ENCODE assay signal across 8 cellular contexts in the genomic region with DNA sequence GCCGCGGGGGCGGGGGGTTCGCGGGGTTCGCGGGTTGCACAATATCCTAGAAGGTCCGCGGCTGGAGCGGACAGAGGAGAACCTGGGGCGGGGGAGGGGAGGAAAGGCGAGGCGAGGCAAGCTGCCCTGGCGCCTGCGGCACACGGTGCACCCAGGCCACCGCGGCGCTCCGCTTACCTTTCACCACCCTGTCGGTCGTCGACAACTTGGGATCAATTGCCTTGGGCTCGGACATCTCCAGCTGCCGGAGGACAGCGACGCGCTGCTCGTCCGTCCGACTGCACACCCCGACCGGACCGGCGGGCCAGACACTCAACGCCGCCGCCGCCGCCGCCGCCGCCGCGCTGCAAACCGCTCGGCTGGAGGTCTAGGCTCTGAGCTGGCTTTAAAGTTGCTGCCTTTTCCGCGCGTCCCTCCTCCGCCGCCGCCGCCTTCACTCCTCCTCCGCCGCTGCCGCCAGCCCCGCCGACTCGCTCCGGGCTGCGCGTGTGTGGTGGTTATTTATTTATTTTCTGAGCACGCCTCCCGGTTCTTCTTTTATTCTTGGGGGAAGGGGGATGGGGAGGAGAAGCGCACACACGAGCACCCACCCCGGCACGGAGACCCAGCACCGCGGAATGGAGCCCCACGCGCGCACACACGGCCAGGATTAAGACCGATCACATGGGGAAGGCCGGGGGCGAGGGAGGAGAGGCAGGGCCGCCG.
DNase-seq lines count a peak whose midpoint lies in the region; ATAC-seq lines count a peak whose summit lies in the region.

No MANE protein-coding gene starts in this region.

- peak; percentile 15 for ATAC-seq in HG02943 (IDR thresholded peaks at IDR 0.05; ENCODE audit: low read depth, unreplicated experiment)
- peak; percentile 27 for ATAC-seq in stimulated activated effector memory CD8-positive, alpha-beta T cell treated with anti-CD3 and anti-CD28 coated beads, Interleukin-12 subunit alpha, Interleukin-12 subunit beta, amount 100 ng/mL, for 72 hours

- no peaks in the 10 kb centered on the region for H3K9me3 ChIP-seq in mucosa of rectum (ENCODE audit: control insufficient read depth in 2 of 2, low read length in 2 of 2)

- H3K27me3 ChIP-seq in mucosa of rectum (ENCODE audit: control insufficient read depth in 2 of 2, insufficient read depth in 2 of 2, low read length in 2 of 2), result no peaks in the 10 kb centered on the region

- H3K9me3 Mint-ChIP-seq in stimulated activated effector memory CD8-positive, alpha-beta T cell treated with anti-CD3 and anti-CD28 coated beads, Interleukin-12 subunit alpha, Interleukin-12 subunit beta, amount 100 ng/mL, for 72 hours, result no peaks in the 10 kb centered on the region

- peaks cover 37% of the 10 kb centered on the region for H3K4me1 Mint-ChIP-seq in stimulated activated effector memory CD8-positive, alpha-beta T cell treated with anti-CD3 and anti-CD28 coated beads, Interleukin-12 subunit alpha, Interleukin-12 subunit beta, amount 100 ng/mL, for 72 hours

- peak overlapping the region; percentile 81 to 82 for H3K4me3 ChIP-seq in mucosa of rectum (ENCODE audit: low read length in 2 of 2)

- H3K4me1 ChIP-seq in mucosa of rectum (ENCODE audit: control insufficient read depth in 2 of 2, insufficient read depth in 2 of 2, low read length in 2 of 2), result peaks cover 7 to 22% of the 10 kb centered on the region in 2 donors

- peak overlapping the region; percentile 98 for H3K4me3 Mint-ChIP-seq in stimulated activated effector memory CD8-positive, alpha-beta T cell treated with anti-CD3 and anti-CD28 coated beads, Interleukin-12 subunit alpha, Interleukin-12 subunit beta, amount 100 ng/mL, for 72 hours

- H3K27ac ChIP-seq in epithelial cell of prostate (peak overlapping the region; percentile 96), mucosa of rectum (ENCODE audit: low read depth in 2 of 2, low read length in 2 of 2) (peak overlapping the region; percentile 89 to 100)

- peak overlapping the region; percentile 96 for H3K27ac Mint-ChIP-seq in stimulated activated effector memory CD8-positive, alpha-beta T cell treated with anti-CD3 and anti-CD28 coated beads, Interleukin-12 subunit alpha, Interleukin-12 subunit beta, amount 100 ng/mL, for 72 hours

- H3K36me3 ChIP-seq in mucosa of rectum (ENCODE audit: control insufficient read depth in 2 of 2, insufficient read depth in 2 of 2, low read length in 2 of 2), result no peaks in the 10 kb centered on the region

- H3K9ac ChIP-seq in mucosa of rectum (ENCODE audit: low read depth in 1 of 2, low read length in 2 of 2), result peak overlapping the region; percentile 66 to 91

- DNase-seq in activated CD8-positive, alpha-beta memory T cell treated with anti-CD3 and anti-CD28 coated beads for 4 hours (ENCODE audit: low read depth in 2 of 2), result peak; percentile 25 to 42
- no peak for DNase-seq in activated CD8-positive, alpha-beta memory T cell treated with anti-CD3 and anti-CD28 coated beads for 24 hours
- DNase-seq in NCI-H2227 treated with DMSO at 0.1 percent for 48 hours (lab: John Stamatoyannopoulos, UW) (peak; percentile 63), epithelial cell of prostate (ENCODE audit: low read depth, low spot score) (no peak)
- peak; percentile 79 for DNase-seq in activated CD8-positive, alpha-beta memory T cell treated with anti-CD3 and anti-CD28 coated beads, Interleukin-2, amount 50 U/mL, for 48 hours
- peak in 1 of 2 donors; percentile 32 for DNase-seq in stimulated activated effector memory CD8-positive, alpha-beta T cell treated with anti-CD3 and anti-CD28 coated beads, Interleukin-12 subunit alpha, Interleukin-12 subunit beta, amount 100 ng/mL, for 72 hours (ENCODE audit: low spot score in 2 of 2)

- H3K36me3 Mint-ChIP-seq in stimulated activated effector memory CD8-positive, alpha-beta T cell treated with anti-CD3 and anti-CD28 coated beads, Interleukin-12 subunit alpha, Interleukin-12 subunit beta, amount 100 ng/mL, for 72 hours, result peaks cover 23% of the 10 kb centered on the region

Comparison
In these comparisons a context has a peak if more than half of its experiments do, and no peak if none do; other contexts are left out.
1. DNase-seq: peak in activated CD8-positive, alpha-beta memory T cell treated with anti-CD3 and anti-CD28 coated beads for 4 hours (2 of 2), NCI-H2227 treated with DMSO at 0.1 percent for 48 hours (single experiment) and activated CD8-positive, alpha-beta memory T cell treated with anti-CD3 and anti-CD28 coated beads, Interleukin-2, amount 50 U/mL, for 48 hours (single experiment); none in activated CD8-positive, alpha-beta memory T cell treated with anti-CD3 and anti-CD28 coated beads for 24 hours (single experiment) and epithelial cell of prostate (single experiment).